In the genomic region with DNA sequence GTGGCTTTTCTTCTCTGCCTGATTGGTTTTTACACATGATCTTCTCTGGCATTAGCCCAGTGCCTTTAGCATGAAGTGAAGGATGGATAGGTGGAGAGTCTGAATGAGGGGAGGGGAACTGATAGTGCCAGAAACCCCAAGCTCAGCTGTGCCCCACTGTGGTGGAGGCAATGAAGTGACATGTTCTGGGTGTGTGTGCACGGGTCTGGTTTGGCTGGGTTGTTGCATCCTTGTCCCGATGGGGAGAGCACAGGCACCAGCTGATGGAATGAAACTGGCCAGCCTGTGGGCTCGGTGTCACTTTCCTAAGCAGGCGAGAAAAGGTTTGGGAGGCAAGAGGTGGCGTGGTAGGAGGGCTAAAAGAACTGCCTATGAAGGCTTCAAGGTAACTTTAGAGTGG, we compare ENCODE assay signal across 21 cellular contexts.
DNase-seq lines count a peak whose midpoint lies in the region; ATAC-seq, FAIRE-seq and TF ChIP-seq lines count a peak whose summit lies in the region.
"Had no signal": no experiment of that assay in that cellular context is flagged by ENCODE, and none has a peak within 500 bp of the region (broad histone marks: within the 10 kb centered on the region; RNA-seq: fewer than 3 reads in every experiment).

No MANE protein-coding gene starts in this region.

- no peaks in the 10 kb centered on the region for H3K36me3 ChIP-seq in H1 (ENCODE audit: control insufficient read depth in 2 of 4, insufficient read depth in 4 of 4, low read length in 3 of 4)
- peaks cover 5 to 23% of the 10 kb centered on the region in 2 experiments for H3K36me3 ChIP-seq in trophoblast cell (ENCODE audit: control insufficient read depth in 1 of 2, insufficient read depth in 2 of 2, low read length in 2 of 2)
- H3K36me3 ChIP-seq: breast epithelium had no signal

- no peak overlapping the region for H3K56ac ChIP-seq in H1 (replicated peaks; ENCODE audit: insufficient read length, low read depth, low read length)

- H3K27ac ChIP-seq in H1 (ENCODE audit: low read depth, low read length), result no peak overlapping the region
- no peak overlapping the region for H3K27ac ChIP-seq in trophoblast cell (ENCODE audit: low read depth, low read length)
- H3K27ac ChIP-seq: breast epithelium had no signal

- H3K9ac ChIP-seq in H1 (replicated peaks in 1 of 4; ENCODE audit: extremely low read depth in 1 of 4, low read depth in 3 of 4, low read length in 3 of 4) (no peak overlapping the region), trophoblast cell (ENCODE audit: low read length) (no peak overlapping the region)

- H3K4me1 ChIP-seq in H1 (replicated peaks in 1 of 4; ENCODE audit: control insufficient read depth in 3 of 4, insufficient read depth in 4 of 4, low read length in 3 of 4), result peaks cover 0 to 4% (median 0%) of the 10 kb centered on the region in 4 experiments; a peak in 1 of 7 replicates
- no peaks in the 10 kb centered on the region for H3K4me1 ChIP-seq in trophoblast cell (ENCODE audit: control insufficient read depth in 1 of 2, insufficient read depth in 2 of 2, low read length in 2 of 2)
- H3K4me1 ChIP-seq: breast epithelium had no signal

- H3K36me3 Mint-ChIP-seq in nephron (ENCODE audit: low read depth), result peaks cover 17% of the 10 kb centered on the region
- H3K36me3 Mint-ChIP-seq: stimulated activated naive B cell treated with anti-CD40 and anti-IgM and Interleukin-4, amounts not matched to agents 10 μg/mL and 1 μg/mL and 100 μg/mL, for 72 hours had no signal

- TF ChIP-seq CTCF in GM12864 (IDR thresholded peaks at IDR 0.05; ENCODE audit: low read depth, low read length, missing control alignments) (peak; percentile 34), H1 (IDR thresholded peaks at IDR 0.05; ENCODE audit: control extremely low read depth in 1 of 3, insufficient read depth in 1 of 3, low read depth in 1 of 3, low read length in 3 of 3) (peak; percentile 25 to 49 (median 35); a peak in 3 of 4 replicates), nephron (IDR thresholded peaks at IDR 0.05; ENCODE audit: unreplicated experiment in 3 of 3) (no peak)

- TF ChIP-seq POLR2A in H1 (IDR thresholded peaks at IDR 0.05; ENCODE audit: control extremely low read depth in 1 of 2, low read depth in 2 of 2, low read length in 2 of 2), result no peak

- H2BK12ac ChIP-seq in H1 (ENCODE audit: low read depth, low read length) (no peak overlapping the region), trophoblast cell (ENCODE audit: low read length) (no peak overlapping the region)

- H3K79me1 ChIP-seq in H1 (ENCODE audit: low read depth, low read length) (no peaks in the 10 kb centered on the region), trophoblast cell (ENCODE audit: low read length) (no peaks in the 10 kb centered on the region)

- 86% methylated on average over 5 of the region's 5 CpGs; no CpG with 5 or more reads in 1 of the 2 experiments for WGBS in H1 (ENCODE audit: extremely low coverage in 1 of 2, insufficient coverage in 1 of 2, insufficient read length in 1 of 2, insufficient replicate concordance in 2 of 2, low coverage in 1 of 2, low lambda C conversion rate in 2 of 2, missing lambda C conversion rate in 1 of 2), 2 experiments
- WGBS in trophoblast cell (ENCODE audit: extremely low coverage, insufficient coverage, insufficient read length), result no CpG with 5 or more reads among the region's 5 CpGs

- H3K14ac ChIP-seq in H1 (ENCODE audit: insufficient read length) (no peak overlapping the region), trophoblast cell (ENCODE audit: low read length) (no peak overlapping the region)

- DNase-seq in GM12864 (ENCODE audit: low read depth) (no peak), NAMALWA (ENCODE audit: low spot score) (peak; percentile 25), H1 (ENCODE audit: low read depth in 1 of 2, low spot score in 2 of 2) (no peak), OCI-M1 (lab: John Stamatoyannopoulos, UW) (no peak), kidney glomerular epithelial cell (lab: John Stamatoyannopoulos, UW) (no peak), trophoblast cell (no peak)
- DNase-seq: activated CD4-positive, alpha-beta T cell treated with anti-CD3 and anti-CD28 coated beads for 1 hour; activated naive CD8-positive, alpha-beta T cell treated with anti-CD3 and anti-CD28 coated beads, Interleukin-2, amount 50 U/mL, for 24 hours; DMS79; KBM-7; NCI-H1092 treated with DMSO at 0.1 percent for 48 hours; NCI-H524; stimulated activated naive B cell treated with anti-CD40 and anti-IgM and Interleukin-4, amounts not matched to agents 10 μg/mL and 1 μg/mL and 100 μg/mL, for 72 hours; T1000 had no signal

- H3K23me2 ChIP-seq in H1 (ENCODE audit: low read depth, low read length), result peaks cover 2% of the 10 kb centered on the region; the same call in 1 of the 2 replicates

- no peak overlapping the region for H2AFZ ChIP-seq in H1 (ENCODE audit: low read length)
- H2AFZ ChIP-seq in trophoblast cell (ENCODE audit: insufficient read depth, low read length, poor library complexity), result no peak overlapping the region

- H3K27me3 Mint-ChIP-seq in nephron (ENCODE audit: low read depth), result no peaks in the 10 kb centered on the region
- H3K27me3 Mint-ChIP-seq: activated naive CD8-positive, alpha-beta T cell treated with anti-CD3 and anti-CD28 coated beads, Interleukin-2, amount 50 U/mL, for 24 hours; stimulated activated naive B cell treated with anti-CD40 and anti-IgM and Interleukin-4, amounts not matched to agents 10 μg/mL and 1 μg/mL and 100 μg/mL, for 72 hours had no signal

- no peak overlapping the region for H3K4me3 ChIP-seq in GM12864 (ENCODE audit: low read depth, low read length)
- H3K4me3 ChIP-seq in H1 (ENCODE audit: extremely low read depth in 1 of 4, insufficient read depth in 2 of 4, low read depth in 3 of 4, low read length in 4 of 4), result no peak overlapping the region
- H3K4me3 ChIP-seq in trophoblast cell (ENCODE audit: low read depth, low read length), result no peak overlapping the region
- H3K4me3 ChIP-seq: breast epithelium had no signal

- H3K23ac ChIP-seq in H1 (ENCODE audit: insufficient read length) (no peak overlapping the region), trophoblast cell (ENCODE audit: low read length) (no peak overlapping the region)

- POLR2A ChIA-PET in H1 (lab: Charles Lee; ENCODE audit: partially characterized antibody), result interaction anchor here (0.7 kb wide), 1 partner anchor 10 kb away, joined by 3 read pairs; no protein-coding TSS in a partner anchor

- H2BK5ac ChIP-seq in H1 (ENCODE audit: low read depth, low read length) (no peak overlapping the region), trophoblast cell (ENCODE audit: low read depth, low read length, poor library complexity) (no peak overlapping the region)

- no peak overlapping the region for H3K4ac ChIP-seq in H1 (replicated peaks; ENCODE audit: insufficient read length, low read depth, low read length)
- H3K4ac ChIP-seq in trophoblast cell (ENCODE audit: low read depth, low read length), result no peak overlapping the region

- H3K9me3 Mint-ChIP-seq in nephron, result no peaks in the 10 kb centered on the region
- H3K9me3 Mint-ChIP-seq: activated naive CD8-positive, alpha-beta T cell treated with anti-CD3 and anti-CD28 coated beads, Interleukin-2, amount 50 U/mL, for 24 hours; activated T-helper 2 cell treated with anti-CD3 and anti-CD28 coated beads, Interferon-gamma antibody, Interleukin-2, Interleukin-4, amounts not matched to agents 10 μg/mL and 5 μg/mL and 100 μg/mL, durations not matched to agents 14 hours and 24 hours and 36 hours; neural crest cell; stimulated activated naive B cell treated with anti-CD40 and anti-IgM and Interleukin-4, amounts not matched to agents 10 μg/mL and 1 μg/mL and 100 μg/mL, for 72 hours had no signal

- H3K4me3 Mint-ChIP-seq in nephron, result no peak overlapping the region
- H3K4me3 Mint-ChIP-seq: activated naive CD8-positive, alpha-beta T cell treated with anti-CD3 and anti-CD28 coated beads, Interleukin-2, amount 50 U/mL, for 24 hours; neural crest cell; stimulated activated naive B cell treated with anti-CD40 and anti-IgM and Interleukin-4, amounts not matched to agents 10 μg/mL and 1 μg/mL and 100 μg/mL, for 72 hours had no signal

- H2BK15ac ChIP-seq in H1 (ENCODE audit: low read length), result no peak overlapping the region

- H2BK20ac ChIP-seq in H1 (ENCODE audit: low read length), result no peak overlapping the region

- ATAC-seq in HG02610 (IDR thresholded peaks at IDR 0.05; ENCODE audit: unreplicated experiment), result no peak
- ATAC-seq: Panc1; stimulated activated naive B cell treated with anti-CD40 and anti-IgM and Interleukin-4, amounts not matched to agents 10 μg/mL and 1 μg/mL and 100 μg/mL, for 72 hours had no signal

- TF ChIP-seq RAD21 in H1 (IDR thresholded peaks at IDR 0.05 in 1 of 2, conservative IDR thresholded peaks at IDR 0.05 in 1 of 2; ENCODE audit: low read depth in 2 of 2, low read length in 2 of 2), result peak; percentile 30 to 47; a peak in 3 of 4 replicates

- H2BK120ac ChIP-seq in H1 (replicated peaks; ENCODE audit: low read depth, low read length), result no peak overlapping the region
- no peak overlapping the region for H2BK120ac ChIP-seq in trophoblast cell (ENCODE audit: insufficient read depth, low read length, poor library complexity)

- no peak for TF ChIP-seq EP300 in H1 (IDR thresholded peaks at IDR 0.05; ENCODE audit: borderline replicate concordance in 1 of 2, low read depth in 2 of 2, low read length in 2 of 2)

- CTCF ChIA-PET in H1 (lab: Charles Lee; ENCODE audit: partially characterized antibody), result interaction anchor here (1.1 to 2.5 kb wide), 6 partner anchors 8 to 164 kb away, joined by 3 to 15 read pairs (median 6); no protein-coding TSS in a partner anchor

- no peak overlapping the region for H4K5ac ChIP-seq in H1 (ENCODE audit: insufficient read length, low read depth, low read length)

- H3K4me1 Mint-ChIP-seq in nephron, result peaks cover 22% of the 10 kb centered on the region
- H3K4me1 Mint-ChIP-seq: activated naive CD8-positive, alpha-beta T cell treated with anti-CD3 and anti-CD28 coated beads, Interleukin-2, amount 50 U/mL, for 24 hours; neural crest cell; stimulated activated naive B cell treated with anti-CD40 and anti-IgM and Interleukin-4, amounts not matched to agents 10 μg/mL and 1 μg/mL and 100 μg/mL, for 72 hours had no signal

- H4K91ac ChIP-seq in H1 (replicated peaks; ENCODE audit: insufficient read length, low read length) (no peak overlapping the region), trophoblast cell (ENCODE audit: low read depth, low read length) (no peak overlapping the region)

- H4K12ac ChIP-seq in trophoblast cell (ENCODE audit: low read depth, low read length), result no peak overlapping the region

- FAIRE-seq in H1 (lab: Jason Lieb, UNC), result no peak
- FAIRE-seq: GM18507 had no signal

- H3K18ac ChIP-seq in H1 (ENCODE audit: extremely low read depth, low read length), result no peak overlapping the region
- H3K18ac ChIP-seq in trophoblast cell (ENCODE audit: low read length), result no peak overlapping the region

- no peaks in the 10 kb centered on the region for H3K27me3 ChIP-seq in H1 (replicated peaks in 1 of 4; ENCODE audit: control insufficient read depth in 3 of 4, extremely low read depth in 1 of 4, insufficient read depth in 3 of 4, low read length in 3 of 4)
- H3K27me3 ChIP-seq in trophoblast cell (ENCODE audit: insufficient read depth, low read length), result no peaks in the 10 kb centered on the region
- H3K27me3 ChIP-seq: breast epithelium had no signal

- H4K20me1 ChIP-seq in H1 (replicated peaks in 1 of 2; ENCODE audit: control insufficient read depth in 1 of 2, insufficient read depth in 2 of 2, low read length in 2 of 2), result no peaks in the 10 kb centered on the region

- H3K9me3 ChIP-seq in H1 (ENCODE audit: insufficient read depth in 2 of 2, low read depth in 1 of 2, low read length in 1 of 2) (no peaks in the 10 kb centered on the region), trophoblast cell (ENCODE audit: insufficient read depth, low read depth, low read length) (no peaks in the 10 kb centered on the region)
- H3K9me3 ChIP-seq: breast epithelium had no signal

- no peaks in the 10 kb centered on the region for H3K79me2 ChIP-seq in H1 (ENCODE audit: control insufficient read depth in 1 of 2, insufficient read depth in 2 of 2, low read length in 2 of 2)
- no peaks in the 10 kb centered on the region for H3K79me2 ChIP-seq in trophoblast cell (ENCODE audit: control insufficient read depth, insufficient read depth, low read length, poor library complexity)

- H3K27ac Mint-ChIP-seq in nephron, result peak overlapping the region in 2 of 3 experiments; percentile 67 to 94
- H3K27ac Mint-ChIP-seq: activated naive CD8-positive, alpha-beta T cell treated with anti-CD3 and anti-CD28 coated beads, Interleukin-2, amount 50 U/mL, for 24 hours; activated T-helper 2 cell treated with anti-CD3 and anti-CD28 coated beads, Interferon-gamma antibody, Interleukin-2, Interleukin-4, amounts not matched to agents 10 μg/mL and 5 μg/mL and 100 μg/mL, durations not matched to agents 14 hours and 24 hours and 36 hours; stimulated activated naive B cell treated with anti-CD40 and anti-IgM and Interleukin-4, amounts not matched to agents 10 μg/mL and 1 μg/mL and 100 μg/mL, for 72 hours had no signal

- no peak overlapping the region for H2AK5ac ChIP-seq in H1 (ENCODE audit: low read depth, low read length)
- no peak overlapping the region for H2AK5ac ChIP-seq in trophoblast cell (ENCODE audit: low read length)

- H4K8ac ChIP-seq in H1 (ENCODE audit: extremely low read depth, insufficient read depth, low read length), result no peak overlapping the region
- H4K8ac ChIP-seq in trophoblast cell (ENCODE audit: low read depth, low read length), result no peak overlapping the region

- H3K4me2 ChIP-seq in H1 (ENCODE audit: insufficient read depth in 1 of 2, low read depth in 2 of 2, low read length in 2 of 2) (no peak overlapping the region), trophoblast cell (ENCODE audit: low read length) (no peak overlapping the region)

Comparison
In these comparisons a context has a peak if more than half of its experiments do, and no peak if none do; other contexts are left out.
1. CTCF ChIP-seq: peak in GM12864 (single experiment) and H1 (3 of 3); none in nephron (0 of 3).